Comparison of ENCODE assay signal across 16 cellular contexts in genomic region chr12:2009623-2010022, GRCh38. TPM values are rescaled to one million over a fixed set of nuclear protein-coding genes. Genes with fewer than 3 reads are reported as not detected.
DNase-seq lines count a peak whose midpoint lies in the region; ATAC-seq, FAIRE-seq and TF ChIP-seq lines count a peak whose summit lies in the region.
"Had no signal": no experiment of that assay in that cellular context is flagged by ENCODE, and none has a peak within 500 bp of the region (broad histone marks: within the 10 kb centered on the region; RNA-seq: fewer than 3 reads in every experiment).

No MANE protein-coding gene starts in this region.

- H3K27ac ChIP-seq in AG04450 (ENCODE audit: low read depth, low read length), result no peak overlapping the region
- H3K27ac ChIP-seq in OCI-LY7 (ENCODE audit: low read depth, low read length, poor library complexity, severe bottlenecking), result no peak overlapping the region
- peak overlapping the region in 3 of 4 donors; percentile 28 to 54 (median 51) for H3K27ac ChIP-seq in gastroesophageal sphincter
- H3K27ac ChIP-seq: BLaER1, colonic mucosa had no signal

- peak; percentile 36 for FAIRE-seq in H54 (lab: Jason Lieb, UNC)

- TF ChIP-seq POLR2A in H54 (IDR thresholded peaks at IDR 0.05; ENCODE audit: low read depth, low read length) (no peak), gastroesophageal sphincter (IDR thresholded peaks at IDR 0.05) (no peak)

- no peak for DNase-seq in AG04450 (ENCODE audit: low read depth, low spot score)
- DNase-seq in H54 (ENCODE audit: insufficient read length, low spot score), result no peak
- DNase-seq in OCI-LY7 (ENCODE audit: low spot score), result no peak
- DNase-seq in occipital lobe (lab: John Stamatoyannopoulos, UW), result no peak
- no peak for DNase-seq in HPDE6-E6E7 (ENCODE audit: extremely low spot score)
- no peak for DNase-seq in COLO668 (lab: John Stamatoyannopoulos, UW; ENCODE audit: unreplicated experiment)
- DNase-seq: activated CD4-positive, CD25-positive, alpha-beta regulatory T cell; activated naive CD8-positive, alpha-beta T cell treated with anti-CD3 and anti-CD28 coated beads, Interleukin-2, amount 50 U/mL, for 24 hours; colonic mucosa; NCI-H187 treated with DMSO at 0.1 percent for 48 hours; stimulated activated CD4-positive, alpha-beta T cell treated with anti-CD3 and anti-CD28 coated beads, Interleukin-2, amount 100 ng/mL, for 24 hours; stimulated activated naive CD4-positive, alpha-beta T cell had no signal

- TF ChIP-seq EP300 in gastroesophageal sphincter (IDR thresholded peaks at IDR 0.05), result no peak

- ATAC-seq in gastroesophageal sphincter (no peak), GM21360 (IDR thresholded peaks at IDR 0.05; ENCODE audit: unreplicated experiment) (no peak)
- ATAC-seq: activated naive CD8-positive, alpha-beta T cell treated with anti-CD3 and anti-CD28 coated beads, Interleukin-2, amount 50 U/mL, for 24 hours had no signal

- no peak overlapping the region for H3K4me2 ChIP-seq in OCI-LY7 (ENCODE audit: low read length)
- H3K4me2 ChIP-seq: BLaER1 had no signal

- H3K4me3 ChIP-seq in AG04450 (ENCODE audit: low read depth, low read length), result no peak overlapping the region
- no peak overlapping the region for H3K4me3 ChIP-seq in OCI-LY7 (ENCODE audit: low read depth, low read length, poor library complexity, severe bottlenecking)
- H3K4me3 ChIP-seq in gastroesophageal sphincter, result no peak overlapping the region
- H3K4me3 ChIP-seq: BLaER1, colonic mucosa had no signal

- H3K36me3 ChIP-seq in OCI-LY7 (ENCODE audit: insufficient read depth, low read length) (no peaks in the 10 kb centered on the region), gastroesophageal sphincter (no peaks in the 10 kb centered on the region)
- H3K36me3 ChIP-seq: BLaER1, colonic mucosa had no signal

- intact Hi-C loops in OCI-LY7 (cut with micrococcal nuclease; ENCODE audit: unreplicated experiment), result no loop called here

- H3K9me2 ChIP-seq in OCI-LY7 (ENCODE audit: insufficient read depth, low read length), result no peaks in the 10 kb centered on the region

- POLR2A ChIA-PET in AG04450 (lab: Yijun Ruan, JAX), result interaction anchor here (0.6 kb wide), 2 partner anchors 37 to 273 kb away, joined by 4 to 5 read pairs; no protein-coding TSS in a partner anchor
- POLR2A ChIA-PET in OCI-LY7 (lab: Charles Lee), result no interaction called here

- CTCF ChIA-PET in AG04450 (lab: Charles Lee) (interaction anchor here (0.5 to 2.6 kb wide), 4 partner anchors 15 to 844 kb away, joined by 3 to 9 read pairs (median 3); no protein-coding TSS in a partner anchor), OCI-LY7 (lab: Charles Lee; ENCODE audit: unreplicated experiment) (no interaction called here)

- BruUV-seq in OCI-LY7 (replicated peaks; lab: Mats Ljungman, UMichigan), result no TSS peak

- H3K4me1 ChIP-seq in OCI-LY7 (ENCODE audit: insufficient read depth, low read length, poor library complexity, severe bottlenecking) (peaks cover 2% of the 10 kb centered on the region), gastroesophageal sphincter (peaks cover 5 to 45% (median 7%) of the 10 kb centered on the region in 3 donors)
- H3K4me1 ChIP-seq: colonic mucosa had no signal

- no peaks in the 10 kb centered on the region for H3K79me2 ChIP-seq in OCI-LY7 (ENCODE audit: insufficient read depth, low read depth, low read length)

- H3K9me3 ChIP-seq in AG04450 (ENCODE audit: control insufficient read depth, insufficient read depth, low read length) (no peaks in the 10 kb centered on the region), OCI-LY7 (ENCODE audit: low read length) (no peaks in the 10 kb centered on the region), gastroesophageal sphincter (no peaks in the 10 kb centered on the region)
- H3K9me3 ChIP-seq: BLaER1, colonic mucosa had no signal

- WGBS in gastroesophageal sphincter (ENCODE audit: low coverage in 1 of 2), 2 donors, result 44 to 65% methylated on average over 1 of the region's 1 CpG

- H4K20me1 ChIP-seq in OCI-LY7 (ENCODE audit: insufficient read depth, low read length), result no peaks in the 10 kb centered on the region
- H4K20me1 ChIP-seq: BLaER1 had no signal

- TF ChIP-seq CTCF in AG04450 (IDR thresholded peaks at IDR 0.05; ENCODE audit: low read depth, low read length) (peak; percentile 26), OCI-LY7 (conservative IDR thresholded peaks at IDR 0.05; ENCODE audit: low read length) (peak; percentile 58), gastroesophageal sphincter (IDR thresholded peaks at IDR 0.05) (no peak)

- H3K27me3 ChIP-seq in AG04450 (ENCODE audit: control insufficient read depth, insufficient read depth, low read length) (no peaks in the 10 kb centered on the region), gastroesophageal sphincter (no peaks in the 10 kb centered on the region)
- H3K27me3 ChIP-seq: BLaER1, colonic mucosa had no signal

- H2AFZ ChIP-seq in OCI-LY7 (ENCODE audit: low read length), result no peak overlapping the region

RNA-seq across cellular contexts. Expression of gene DCP1B, which starts 5.4 kb away (rescaled TPM):
- polyA plus RNA-seq in AG04450 (2011; rRNA removed), result 29.1 and 32.9 TPM in 2 replicates
- polyA minus RNA-seq in AG04450 (2011; rRNA and poly(A)+ RNA removed), result 32.7 and 35.1 TPM in 2 replicates
- total RNA-seq in OCI-LY7 (2014; rRNA removed; shearing (Covaris generic)), result 10.3 and 15.5 TPM in 2 replicates
- 14.2 and 16.9 TPM in 2 replicates for total RNA-seq in OCI-LY7 (2022)
- 10 to 100 TPM; 26.1 to 30.4 (median 27.9) TPM for total RNA-seq in gastroesophageal sphincter
- 8.9 TPM for total RNA-seq in occipital lobe

RNA-seq across cellular contexts. Expression of gene CACNA1C, which starts 43.2 kb away (rescaled TPM):
- polyA plus RNA-seq in AG04450 (2011; rRNA removed), result 5.9 and 6.3 TPM in 2 replicates
- polyA minus RNA-seq in AG04450 (2011; rRNA and poly(A)+ RNA removed), result 24.1 and 27.9 TPM in 2 replicates
- 0.21 and 0.69 TPM in 2 replicates for total RNA-seq in OCI-LY7 (2014; rRNA removed; shearing (Covaris generic))
- total RNA-seq in OCI-LY7 (2022) (1.3 and 1.4 TPM in 2 replicates), gastroesophageal sphincter (10 to 100 TPM; 22.9 to 96.2 (median 41.4) TPM), occipital lobe (21.4 TPM)
- total RNA-seq: pulmonary artery endothelial cell had no signal

Comparison
In these comparisons a context has a peak if more than half of its experiments do, and no peak if none do; other contexts are left out.
1. H3K27ac ChIP-seq: peak in gastroesophageal sphincter (3 of 4); none in AG04450 (single experiment) and OCI-LY7 (single experiment).
2. CTCF ChIP-seq: peak in AG04450 (single experiment) and OCI-LY7 (single experiment); none in gastroesophageal sphincter (0 of 4).